In the genomic region with DNA sequence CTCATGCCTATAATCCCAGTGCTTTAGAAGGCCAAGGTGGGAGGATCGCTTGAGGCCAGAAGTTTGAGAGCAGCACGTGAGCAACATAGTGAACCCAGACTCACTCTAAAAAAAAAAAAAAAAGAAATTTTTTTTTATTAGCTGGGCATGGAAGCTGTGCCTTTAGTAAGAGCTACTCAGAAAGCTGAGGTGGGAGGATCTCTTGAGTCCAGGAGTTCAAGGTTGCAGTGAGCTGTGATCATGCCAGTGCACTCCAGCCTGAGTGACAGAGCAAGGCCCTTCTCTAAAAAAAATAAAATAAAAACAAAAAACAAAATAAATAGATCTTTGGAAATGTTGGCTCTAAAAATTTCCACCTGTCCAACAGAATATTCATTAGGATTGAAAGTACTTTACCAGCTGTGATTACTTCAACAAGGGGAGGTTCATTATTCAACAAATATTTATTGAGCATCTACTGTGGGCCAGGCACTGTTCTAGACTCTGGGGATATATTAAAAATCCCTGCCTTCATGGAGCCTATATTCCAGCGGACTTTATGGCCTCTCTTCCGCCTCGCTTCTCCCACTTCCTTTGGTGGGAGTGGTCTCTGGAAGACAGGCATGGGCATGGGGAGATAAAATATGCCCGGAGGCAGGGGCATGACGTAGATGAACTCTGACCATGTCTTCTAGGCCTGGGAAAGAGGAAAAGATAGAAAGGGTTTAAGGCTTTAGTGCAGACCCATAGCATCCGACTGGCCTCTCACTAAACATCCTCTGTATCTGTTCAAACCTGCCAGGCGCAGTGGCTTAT, we compare ENCODE assay signal across 12 cellular contexts. TPM values are rescaled to one million over a fixed set of nuclear protein-coding genes. Genes with fewer than 3 reads are reported as not detected.
DNase-seq lines count a peak whose midpoint lies in the region; ATAC-seq, FAIRE-seq and TF ChIP-seq lines count a peak whose summit lies in the region.
"Had no signal": no experiment of that assay in that cellular context is flagged by ENCODE, and none has a peak within 500 bp of the region (broad histone marks: within the 10 kb centered on the region; RNA-seq: fewer than 3 reads in every experiment).

No MANE protein-coding gene starts in this region.

- H3K36me3 ChIP-seq in HepG2 (replicated peaks in 1 of 2; ENCODE audit: control insufficient read depth in 1 of 2, insufficient read depth in 2 of 2, low read length in 2 of 2) = no peaks in the 10 kb centered on the region
- H3K36me3 ChIP-seq in right lobe of liver = no peaks in the 10 kb centered on the region
- no peaks in the 10 kb centered on the region for H3K36me3 ChIP-seq in esophagus squamous epithelium
- H3K36me3 ChIP-seq in skeletal muscle tissue (ENCODE audit: control insufficient read depth in 3 of 3, insufficient read depth in 3 of 3, low read length in 3 of 3) = no peaks in the 10 kb centered on the region
- H3K36me3 ChIP-seq in PC-9 (ENCODE audit: low read depth) = no peaks in the 10 kb centered on the region

- H3K9ac ChIP-seq in HepG2 (ENCODE audit: insufficient read depth, low read depth, low read length) (no peak overlapping the region), skeletal muscle tissue (ENCODE audit: low read depth in 1 of 3, low read length in 3 of 3) (no peak overlapping the region)

- H3K79me2 ChIP-seq in HepG2 (ENCODE audit: insufficient read depth, low read length) (no peaks in the 10 kb centered on the region), PC-9 (ENCODE audit: low read depth) (no peaks in the 10 kb centered on the region)

- TF ChIP-seq RAD21 in HepG2 (CRISPR knock-in tag; IDR thresholded peaks at IDR 0.05) = no peak

- peaks cover 0 to 4% of the 10 kb centered on the region in 2 experiments; a peak in 2 of 5 replicates for H3K27me3 ChIP-seq in HepG2 (ENCODE audit: control insufficient read depth in 1 of 2, insufficient read depth in 2 of 2, low read length in 2 of 2)
- H3K27me3 ChIP-seq in right lobe of liver = no peaks in the 10 kb centered on the region
- no peaks in the 10 kb centered on the region for H3K27me3 ChIP-seq in esophagus squamous epithelium
- no peaks in the 10 kb centered on the region for H3K27me3 ChIP-seq in skeletal muscle tissue (ENCODE audit: control insufficient read depth in 3 of 3, insufficient read depth in 3 of 3, low read length in 3 of 3)
- H3K27me3 ChIP-seq in PC-9 (ENCODE audit: insufficient read depth, low read depth) = no peaks in the 10 kb centered on the region

- H3K4me2 ChIP-seq in HepG2 (ENCODE audit: low read depth, low read length) (no peak overlapping the region), PC-9 (no peak overlapping the region)

- H3K4me1 ChIP-seq in HepG2 (ENCODE audit: insufficient read depth, low read length) (peaks cover 78% of the 10 kb centered on the region), right lobe of liver (peaks cover 0 to 20% (median 8%) of the 10 kb centered on the region in 4 donors), esophagus squamous epithelium (peaks cover 27 to 72% (median 41%) of the 10 kb centered on the region in 3 donors), skeletal muscle tissue (ENCODE audit: control insufficient read depth in 3 of 3, insufficient read depth in 3 of 3, low read length in 3 of 3) (peaks cover 26 to 47% (median 38%) of the 10 kb centered on the region in 3 donors), PC-9 (replicated peaks; ENCODE audit: insufficient read depth) (peaks cover 28% of the 10 kb centered on the region)

- ATAC-seq in HepG2 = no peak
- no peak for ATAC-seq in right lobe of liver

- no peak overlapping the region for H2AFZ ChIP-seq in HepG2 (ENCODE audit: low read length)
- no peak overlapping the region for H2AFZ ChIP-seq in PC-9

- WGBS in HepG2 (ENCODE audit: low lambda C conversion rate) = 65% methylated on average over 9 of the region's 9 CpGs
- WGBS in right lobe of liver (ENCODE audit: insufficient coverage, low coverage, low lambda C conversion rate, missing lambda C conversion rate) = 86% methylated on average over 7 of the region's 9 CpGs
- WGBS in esophagus squamous epithelium, 2 donors = 83 to 85% methylated on average over 6 to 8 of the region's 9 CpGs

- TF ChIP-seq POLR2A in HepG2 (IDR thresholded peaks at IDR 0.05; ENCODE audit: insufficient read depth in 1 of 2, low read depth in 2 of 2, low read length in 2 of 2) = no peak
- no peak for TF ChIP-seq POLR2A in right lobe of liver (IDR thresholded peaks at IDR 0.05)
- TF ChIP-seq POLR2A in esophagus squamous epithelium (IDR thresholded peaks at IDR 0.05) = no peak

- peaks cover 35% of the 10 kb centered on the region; the same call in 1 of the 2 replicates for H3F3A ChIP-seq in PC-9 (ENCODE audit: insufficient read depth, low read depth)

- POLR2A ChIA-PET in HepG2 (lab: Yijun Ruan, JAX) = interaction anchor here (0.5 to 3.8 kb wide), 4 partner anchors 10 to 60 kb away, joined by 3 to 17 read pairs (median 3); partner anchors contain the start of gene AHNAK
- POLR2A ChIA-PET in PC-9 (lab: Charles Lee; ENCODE audit: unreplicated experiment) = interaction anchor here (0.6 to 1.4 kb wide), 4 partner anchors 40 to 62 kb away, joined by 3 to 10 read pairs (median 6); no protein-coding TSS in a partner anchor

- no peaks in the 10 kb centered on the region for H3K9me2 ChIP-seq in PC-9 (ENCODE audit: insufficient read depth)

- no peaks in the 10 kb centered on the region for H3K9me3 ChIP-seq in HepG2 (ENCODE audit: low read length)
- no peaks in the 10 kb centered on the region for H3K9me3 ChIP-seq in right lobe of liver
- no peaks in the 10 kb centered on the region for H3K9me3 ChIP-seq in esophagus squamous epithelium
- H3K9me3 ChIP-seq in skeletal muscle tissue (ENCODE audit: control insufficient read depth in 3 of 3, low read length in 3 of 3) = no peaks in the 10 kb centered on the region
- H3K9me3 ChIP-seq in PC-9 (ENCODE audit: insufficient read depth, low read depth) = no peaks in the 10 kb centered on the region

- BruUV-seq in HepG2 (replicated peaks; lab: Mats Ljungman, UMichigan) (no TSS peak), PC-9 (replicated peaks; lab: Mats Ljungman, UMichigan) (no TSS peak)

- H3K27ac ChIP-seq in HepG2 (ENCODE audit: extremely low read length, insufficient read depth, low read length) (no peak overlapping the region), right lobe of liver (no peak overlapping the region), esophagus squamous epithelium (peak overlapping the region; percentile 90 to 97 (median 94)), skeletal muscle tissue (ENCODE audit: low read depth, low read length) (peak overlapping the region; percentile 47), PC-9 (no peak overlapping the region)

- in situ Hi-C loops in HepG2 (cut with HindIII; ENCODE audit: extremely low pct_ligation_motif_present, low pct_unique_long_range_greater_than_20kb) = no loop called here

- TF ChIP-seq CTCF in HepG2 (CRISPR knock-in tag; IDR thresholded peaks at IDR 0.05) = no peak
- TF ChIP-seq CTCF in right lobe of liver (IDR thresholded peaks at IDR 0.05) = no peak
- TF ChIP-seq CTCF in esophagus squamous epithelium (IDR thresholded peaks at IDR 0.05) = no peak
- TF ChIP-seq CTCF in PC-9 (conservative IDR thresholded peaks at IDR 0.05) = no peak

- FAIRE-seq in HepG2 (lab: Jason Lieb, UNC) = peak; percentile 44
- FAIRE-seq: H1 had no signal

- H4K20me1 ChIP-seq in HepG2 (ENCODE audit: insufficient read depth, low read length) (no peaks in the 10 kb centered on the region), PC-9 (ENCODE audit: insufficient read depth) (no peaks in the 10 kb centered on the region)

- TF ChIP-seq EP300 in HepG2 (IDR thresholded peaks at IDR 0.05; ENCODE audit: low read depth in 2 of 2, low read length in 2 of 2) = no peak
- no peak for TF ChIP-seq EP300 in HepG2 (CRISPR knock-in tag; IDR thresholded peaks at IDR 0.05; ENCODE audit: borderline replicate concordance)

- CTCF ChIA-PET in HepG2 (lab: Yijun Ruan, JAX; ENCODE audit: low intra/inter-chr PET ratio, low total read pairs) (interaction anchor here (0.7 kb wide), 1 partner anchor 23 kb away, joined by 3 read pairs; no protein-coding TSS in a partner anchor), PC-9 (lab: Charles Lee) (interaction anchor here (1.2 to 2.0 kb wide), 4 partner anchors 12 to 74 kb away, joined by 5 to 14 read pairs (median 10); no protein-coding TSS in a partner anchor)

- intact Hi-C loops in HepG2 (cut with micrococcal nuclease; ENCODE audit: unreplicated experiment) = no loop called here
- intact Hi-C loops in right lobe of liver (cut with DNase I) = no loop called here
- intact Hi-C loops in esophagus squamous epithelium (cut with DNase I) = no loop called here
- intact Hi-C loops in PC-9 (cut with micrococcal nuclease; ENCODE audit: unreplicated experiment) = no loop called here

- H3K4me3 ChIP-seq in HepG2 (replicated peaks in 1 of 3; ENCODE audit: insufficient read depth in 1 of 3, low read depth in 2 of 3, low read length in 3 of 3) (no peak overlapping the region), right lobe of liver (no peak overlapping the region), esophagus squamous epithelium (no peak overlapping the region), skeletal muscle tissue (ENCODE audit: low read length in 3 of 3) (no peak overlapping the region), PC-9 (no peak overlapping the region)

- DNase-seq in HepG2 (ENCODE audit: low spot score) (peak; percentile 56), right lobe of liver (no peak), esophagus squamous epithelium (lab: John Stamatoyannopoulos, UW) (no peak), PC-9 (no peak), NCI-H1092 treated with DMSO at 0.1 percent for 48 hours (lab: John Stamatoyannopoulos, UW) (no peak), NCI-H69 (lab: John Stamatoyannopoulos, UW) (no peak), NCI-H1092 (lab: John Stamatoyannopoulos, UW) (no peak)
- DNase-seq: DMS 273 treated with DMSO at 0.1 percent for 48 hours, NCI-H526 treated with DMSO at 0.1 percent for 48 hours, RPMI8226 had no signal

RNA-seq across cellular contexts. Expression of gene AHNAK, which starts 47.9 kb away (rescaled TPM):
- total RNA-seq in HepG2 (2016; rRNA removed; fragmentation: Illumina TruSeq; extraction: Trizol) (25.0 and 40.6 TPM in 2 replicates), right lobe of liver (100 to 1,000 TPM in 4 of 6 experiments, 10 to 100 TPM in 2; 91.0 to 180 (median 113) TPM), esophagus squamous epithelium (1,000 to 10,000 TPM in 2 of 4 donors, 100 to 1,000 TPM in 2; 695 to 1,250 (median 954) TPM), skeletal muscle tissue (432 TPM), PC-9 (2021) (632 and 734 TPM in 2 replicates)
- total RNA-seq in HepG2 (2016; cell fraction: cytosol; rRNA removed; fragmentation: Illumina TruSeq; extraction: Trizol; ENCODE audit: low read depth) = 2.9 and 3.7 TPM in 2 replicates
- 23.2 and 34.7 TPM in 2 replicates for total RNA-seq in HepG2 (2016; cell fraction: insoluble cytoplasmic fraction; rRNA removed; fragmentation: Illumina TruSeq; extraction: Trizol)
- 6.6 and 7.4 TPM in 2 replicates for total RNA-seq in HepG2 (2016; cell fraction: membrane; rRNA removed; fragmentation: Illumina TruSeq; extraction: Trizol)
- 76.4 and 80.4 TPM in 2 replicates for total RNA-seq in HepG2 (2016; cell fraction: nucleus; rRNA removed; fragmentation: Illumina TruSeq; extraction: Trizol)
- 22.8 and 23.4 TPM in 2 replicates for polyA plus RNA-seq in HepG2 (2011; rRNA removed)
- polyA plus RNA-seq in HepG2 (2011; cell fraction: cytosol; rRNA removed) = 14.7 and 20.1 TPM in 2 replicates
- polyA plus RNA-seq in HepG2 (2011; cell fraction: nucleus; rRNA removed) = 57.1 and 57.5 TPM in 2 replicates
- polyA plus RNA-seq in HepG2 (2012) = 55.5 and 61.9 TPM in 2 replicates
- polyA plus RNA-seq in HepG2 (2016; cell fraction: cytosol; fragmentation: Illumina TruSeq; extraction: Trizol; ENCODE audit: low read depth) = 0.98 and 1.1 TPM in 2 replicates
- 11.6 and 12.9 TPM in 2 replicates for polyA plus RNA-seq in HepG2 (2016; cell fraction: insoluble cytoplasmic fraction; fragmentation: Illumina TruSeq; extraction: Trizol; ENCODE audit: low read depth)
- 2.0 and 2.1 TPM in 2 replicates for polyA plus RNA-seq in HepG2 (2016; cell fraction: membrane; fragmentation: Illumina TruSeq; extraction: Trizol; ENCODE audit: low read depth)
- polyA plus RNA-seq in HepG2 (2016; cell fraction: nucleus; fragmentation: Illumina TruSeq; extraction: Trizol; ENCODE audit: insufficient read depth, low read depth) = 33.5 and 38.4 TPM in 2 replicates
- polyA minus RNA-seq in HepG2 (2011; rRNA and poly(A)+ RNA removed; ENCODE audit: low replicate concordance) = 99.6 and 234 TPM in 2 replicates
- 122 and 157 TPM in 2 replicates for polyA minus RNA-seq in HepG2 (2011; cell fraction: cytosol; rRNA and poly(A)+ RNA removed)
- 192 and 213 TPM in 2 replicates for polyA minus RNA-seq in HepG2 (2011; cell fraction: nucleus; rRNA and poly(A)+ RNA removed)

Comparison
In these comparisons a context has a peak if more than half of its experiments do, and no peak if none do; other contexts are left out.
1. H3K27ac ChIP-seq: peak in esophagus squamous epithelium (4 of 4) and skeletal muscle tissue (single experiment); none in HepG2 (single experiment), right lobe of liver (0 of 3) and PC-9 (single experiment).